16 cellular contexts compared by ENCODE assay signal in genomic region chr2:171163261-171163660, GRCh38. TPM values are rescaled to one million over a fixed set of nuclear protein-coding genes. Genes with fewer than 3 reads are reported as not detected.
DNase-seq lines count a peak whose midpoint lies in the region; ATAC-seq and TF ChIP-seq lines count a peak whose summit lies in the region.
"Had no signal": no experiment of that assay in that cellular context is flagged by ENCODE, and none has a peak within 500 bp of the region (broad histone marks: within the 10 kb centered on the region; RNA-seq: fewer than 3 reads in every experiment).

No MANE protein-coding gene starts in this region.

- H3K4me1 ChIP-seq in OCI-LY1 (ENCODE audit: insufficient read depth, low read length, severe bottlenecking) = peaks cover 30% of the 10 kb centered on the region
- peaks cover 15 to 48% (median 40%) of the 10 kb centered on the region in 6 donors for H3K4me1 ChIP-seq in spleen

- H3K27me3 ChIP-seq in OCI-LY1 (ENCODE audit: insufficient read depth, low read length) (no peaks in the 10 kb centered on the region), spleen (replicated peaks in 1 of 7) (no peaks in the 10 kb centered on the region)
- H3K27me3 ChIP-seq: left lung had no signal

- H3K9ac ChIP-seq in OCI-LY1 (ENCODE audit: low read length) = no peak overlapping the region

- TF ChIP-seq POLR2A in spleen (IDR thresholded peaks at IDR 0.05) = no peak

- H3K4me3 ChIP-seq in OCI-LY1 (ENCODE audit: low read depth, low read length, poor library complexity, severe bottlenecking) (no peak overlapping the region), spleen (no peak overlapping the region)
- H3K4me3 ChIP-seq: left lung had no signal

- no peaks in the 10 kb centered on the region for H4K20me1 ChIP-seq in OCI-LY1 (ENCODE audit: insufficient read depth, low read length)

- 41 to 46% (median 44%) methylated on average over 4 of the region's 4 CpGs for WGBS in spleen, 5 donors

- H3K9me3 ChIP-seq in OCI-LY1 (ENCODE audit: low read length) (no peaks in the 10 kb centered on the region), spleen (no peaks in the 10 kb centered on the region)
- H3K9me3 ChIP-seq: left lung had no signal

- H3F3A ChIP-seq in OCI-LY1 (ENCODE audit: insufficient read depth, low read length) = no peaks in the 10 kb centered on the region

- H3K27me3 Mint-ChIP-seq in activated T-cell treated with anti-CD3 and anti-CD28 coated beads, Interleukin-2, amount 50 U/mL, for 24 hours = no peaks in the 10 kb centered on the region
- no peaks in the 10 kb centered on the region for H3K27me3 Mint-ChIP-seq in activated naive CD8-positive, alpha-beta T cell treated with anti-CD3 and anti-CD28 coated beads for 36 hours

- peak overlapping the region; percentile 8 for H3K4me3 Mint-ChIP-seq in activated T-cell treated with anti-CD3 and anti-CD28 coated beads, Interleukin-2, amount 50 U/mL, for 24 hours
- H3K4me3 Mint-ChIP-seq in activated naive CD8-positive, alpha-beta T cell treated with anti-CD3 and anti-CD28 coated beads for 36 hours = peak overlapping the region; percentile 4

- DNase-seq in activated T-cell treated with anti-CD3 and anti-CD28 coated beads, Interleukin-2, amount 50 U/mL, for 24 hours = no peak
- DNase-seq in activated T-cell treated with anti-CD3 and anti-CD28 coated beads, Interleukin-2, amount 50 U/mL, for 48 hours = no peak
- no peak for DNase-seq in activated naive CD8-positive, alpha-beta T cell treated with anti-CD3 and anti-CD28 coated beads for 36 hours
- DNase-seq in spleen (no peak), GOT3 (lab: John Stamatoyannopoulos, UW) (no peak), DMS79 treated with DMSO at 0.1 percent for 48 hours (lab: John Stamatoyannopoulos, UW) (no peak)
- DNase-seq: ACHN; effector CD4-positive, alpha-beta T cell; H9; left lung; NCI-H1436; NCI-H446 treated with DMSO at 0.1 percent for 48 hours; retina; stimulated activated CD4-positive, alpha-beta T cell treated with anti-CD3 and anti-CD28 coated beads, Interleukin-2, amount 100 ng/mL, for 24 hours had no signal

- no peaks in the 10 kb centered on the region for H3K36me3 ChIP-seq in OCI-LY1 (ENCODE audit: insufficient read depth, low read length)
- H3K36me3 ChIP-seq in spleen = no peaks in the 10 kb centered on the region
- H3K36me3 ChIP-seq: left lung had no signal

- peak overlapping the region; percentile 92 for H3K27ac Mint-ChIP-seq in activated T-cell treated with anti-CD3 and anti-CD28 coated beads, Interleukin-2, amount 50 U/mL, for 24 hours
- peak overlapping the region; percentile 90 for H3K27ac Mint-ChIP-seq in activated naive CD8-positive, alpha-beta T cell treated with anti-CD3 and anti-CD28 coated beads for 36 hours

- no peak for TF ChIP-seq CTCF in OCI-LY1 (IDR thresholded peaks at IDR 0.05; ENCODE audit: low read length)
- TF ChIP-seq CTCF in spleen (IDR thresholded peaks at IDR 0.05 in 8 of 11, conservative IDR thresholded peaks at IDR 0.05 in 3 of 11) = no peak

- H3K4me2 ChIP-seq in OCI-LY1 (ENCODE audit: low read length) = peak overlapping the region; percentile 12; the same call in 1 of the 2 replicates

- intact Hi-C loops in spleen (cut with DNase I; ENCODE audit: low total_unique reads) = loop anchor here (5.0 kb wide), 2 partner anchors 254 to 269 kb away; partner anchors contain the start of genes DCAF17 and METTL8

- H3K27ac ChIP-seq in OCI-LY1 (ENCODE audit: low read depth, low read length, poor library complexity, severe bottlenecking) = peak overlapping the region; percentile 52
- H3K27ac ChIP-seq in spleen = peak overlapping the region in 5 of 8 donors; percentile 13 to 98 (median 97)
- H3K27ac ChIP-seq: left lung had no signal

- peaks cover 39% of the 10 kb centered on the region for H3K4me1 Mint-ChIP-seq in activated T-cell treated with anti-CD3 and anti-CD28 coated beads, Interleukin-2, amount 50 U/mL, for 24 hours (ENCODE audit: low read depth)
- H3K4me1 Mint-ChIP-seq in activated naive CD8-positive, alpha-beta T cell treated with anti-CD3 and anti-CD28 coated beads for 36 hours = peaks cover 32% of the 10 kb centered on the region

- H3K9me3 Mint-ChIP-seq in activated T-cell treated with anti-CD3 and anti-CD28 coated beads, Interleukin-2, amount 50 U/mL, for 24 hours = no peaks in the 10 kb centered on the region
- no peaks in the 10 kb centered on the region for H3K9me3 Mint-ChIP-seq in activated naive CD8-positive, alpha-beta T cell treated with anti-CD3 and anti-CD28 coated beads for 36 hours
- H3K9me3 Mint-ChIP-seq: H9 had no signal

- H3K9me2 ChIP-seq in OCI-LY1 (ENCODE audit: low read depth, low read length) = no peaks in the 10 kb centered on the region

- H2AFZ ChIP-seq in OCI-LY1 (ENCODE audit: low read length) = no peak overlapping the region

- H3K79me2 ChIP-seq in OCI-LY1 (ENCODE audit: insufficient read depth, low read length) = peaks cover 15% of the 10 kb centered on the region

- ATAC-seq in HG02763 (IDR thresholded peaks at IDR 0.05; ENCODE audit: unreplicated experiment) = no peak
- ATAC-seq: left lung had no signal

- peaks cover 17% of the 10 kb centered on the region for H3K36me3 Mint-ChIP-seq in activated T-cell treated with anti-CD3 and anti-CD28 coated beads, Interleukin-2, amount 50 U/mL, for 24 hours (ENCODE audit: low read depth)
- H3K36me3 Mint-ChIP-seq in activated naive CD8-positive, alpha-beta T cell treated with anti-CD3 and anti-CD28 coated beads for 36 hours = peaks cover 2% of the 10 kb centered on the region

RNA-seq across cellular contexts. Expression of gene TLK1, which starts 2.6 kb away (rescaled TPM):
- 10 to 100 TPM; 61.9 to 66.0 TPM for total RNA-seq in activated naive CD8-positive, alpha-beta T cell treated with anti-CD3 and anti-CD28 coated beads for 36 hours
- 10 to 100 TPM; 49.7 to 100.0 (median 87.5) TPM for total RNA-seq in spleen
- 10 to 100 TPM; 19.7 to 23.4 (median 21.8) TPM for polyA plus RNA-seq in spleen
